7 cellular contexts compared by ENCODE assay signal in the genomic region with DNA sequence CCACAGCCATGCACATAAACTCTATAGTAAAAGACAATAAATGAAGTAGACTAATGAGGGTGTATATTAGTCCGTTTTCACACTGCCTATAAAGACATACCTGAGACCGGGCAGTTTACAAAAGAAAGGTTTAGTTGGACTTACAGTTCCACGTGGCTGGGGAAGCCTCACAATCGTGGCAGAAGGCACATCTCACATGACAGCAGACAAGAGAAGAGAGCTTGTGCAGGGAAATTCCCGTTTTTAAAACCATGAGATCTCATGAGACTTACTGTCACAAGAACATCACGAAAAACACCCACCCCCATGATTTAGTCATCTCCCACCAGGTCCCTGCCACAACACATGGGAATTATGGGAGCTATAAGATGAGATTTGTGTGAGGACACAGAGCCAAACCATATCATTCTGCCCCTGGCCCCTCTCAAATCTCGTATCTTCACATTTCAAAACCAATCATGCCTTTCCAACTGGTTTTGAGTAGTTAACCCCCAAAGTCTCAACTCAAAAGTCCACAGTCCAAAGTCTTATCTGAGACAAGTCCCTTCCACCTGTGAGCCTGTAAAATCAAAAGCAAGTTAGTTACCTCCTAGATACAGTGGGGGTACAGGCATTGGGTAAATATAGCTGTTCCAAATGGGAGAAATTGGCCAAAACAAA. TPM values are rescaled to one million over a fixed set of nuclear protein-coding genes. Genes with fewer than 3 reads are reported as not detected.
A peak's percentile ranks its signal among the peaks of the same experiment; 100 is the strongest.
DNase-seq lines count a peak whose midpoint lies in the region; ATAC-seq lines count a peak whose summit lies in the region.
"Not testable (repeated sequence)": the region's sequence is repeated elsewhere in the genome, so short reads cannot be mapped to it uniquely, and the experiment has no call there.

No MANE protein-coding gene starts in this region.

- DNase-seq in immature natural killer cell, result not testable (repeated sequence)

- not testable (repeated sequence) for H3K36me3 Mint-ChIP-seq in IgD-negative memory B cell
- peaks cover 8 to 16% (median 12%) of the 10 kb centered on the region in 3 donors for H3K36me3 Mint-ChIP-seq in immature natural killer cell

- H3K9me3 Mint-ChIP-seq in IgD-negative memory B cell, immature natural killer cell: not testable (repeated sequence)

- not testable (repeated sequence) for H3K27me3 Mint-ChIP-seq in IgD-negative memory B cell; immature natural killer cell (ENCODE audit: low read depth in 3 of 3)

- ATAC-seq in GM18858 (IDR thresholded peaks at IDR 0.05; ENCODE audit: unreplicated experiment), result peak; percentile 40
- peak; percentile 51 for ATAC-seq in GM19438 (IDR thresholded peaks at IDR 0.05; ENCODE audit: low read depth, unreplicated experiment)
- peak; percentile 51 for ATAC-seq in GM21717 (IDR thresholded peaks at IDR 0.05; ENCODE audit: unreplicated experiment)
- peak; percentile 57 for ATAC-seq in HG02938 (IDR thresholded peaks at IDR 0.05; ENCODE audit: unreplicated experiment)
- ATAC-seq in HG03196 (IDR thresholded peaks at IDR 0.05; ENCODE audit: unreplicated experiment), result peak; percentile 34

- H3K4me3 Mint-ChIP-seq in IgD-negative memory B cell, result peak overlapping the region in 2 of 4 donors; percentile 53 to 84
- peak overlapping the region; percentile 18 to 63 (median 43) for H3K4me3 Mint-ChIP-seq in immature natural killer cell

- peaks cover 58 to 69% (median 61%) of the 10 kb centered on the region in 3 donors for H3K4me1 Mint-ChIP-seq in IgD-negative memory B cell
- H3K4me1 Mint-ChIP-seq in immature natural killer cell, result peaks cover 65 to 88% of the 10 kb centered on the region in 2 donors

- H3K27ac Mint-ChIP-seq in IgD-negative memory B cell (peak overlapping the region; percentile 2 to 96 (median 86)), immature natural killer cell (peak overlapping the region in 4 of 6 donors; percentile 4 to 64 (median 56))

RNA-seq across cellular contexts. Expression of a gene that starts 21.6 kb away (rescaled TPM):
- polyA plus RNA-seq in IgD-negative memory B cell, result 7.7 TPM
- 1 to 10 TPM; 2.4 to 3.3 (median 2.6) TPM for polyA plus RNA-seq in immature natural killer cell
